ENCODE assay signal across 1 cellular context in genomic region chr7:35037526-35038339, GRCh38.
A peak's percentile ranks its signal among the peaks of the same experiment; 100 is the strongest.
TF ChIP-seq lines count a peak whose summit lies in the region.

No MANE protein-coding gene starts in this region.

TF ChIP-seq in GM12878, 131 proteins besides CTCF, POLR2A, EP300 and RAD21 (continued from another document and continues in another):
- TF ChIP-seq PKNOX1 (IDR thresholded peaks at IDR 0.05) = no peak
- TF ChIP-seq MYB (IDR thresholded peaks at IDR 0.05; ENCODE audit: borderline replicate concordance, low read depth, low read length) = no peak
- no peak for TF ChIP-seq CEBPB (IDR thresholded peaks at IDR 0.05; ENCODE audit: borderline replicate concordance in 1 of 2, low read depth in 2 of 2, low read length in 2 of 2)
- no peak for TF ChIP-seq NR2C2 (IDR thresholded peaks at IDR 0.05; ENCODE audit: borderline replicate concordance, control insufficient read depth, insufficient read length, low read depth)
- TF ChIP-seq NR2F1 (conservative IDR thresholded peaks at IDR 0.05) = peak; percentile 67
- peak; percentile 50; the same call in 1 of the 2 replicates for TF ChIP-seq ZNF207 (IDR thresholded peaks at IDR 0.05; ENCODE audit: borderline replicate concordance)
- peak; percentile 81 for TF ChIP-seq BACH1 (IDR thresholded peaks at IDR 0.05; ENCODE audit: borderline replicate concordance)
- no peak for TF ChIP-seq MAX (IDR thresholded peaks at IDR 0.05; ENCODE audit: low read depth, low read length)
- no peak for TF ChIP-seq TAF1 (IDR thresholded peaks at IDR 0.05; ENCODE audit: borderline replicate concordance, low read depth, low read length)
- TF ChIP-seq KLF5 (IDR thresholded peaks at IDR 0.05; ENCODE audit: partially characterized antibody) = peak; percentile 56
- TF ChIP-seq RELB (IDR thresholded peaks at IDR 0.05; ENCODE audit: low read depth) = no peak
- TF ChIP-seq ATF7 (IDR thresholded peaks at IDR 0.05; ENCODE audit: low read depth) = no peak
- no peak for TF ChIP-seq CREM (IDR thresholded peaks at IDR 0.05; ENCODE audit: low read depth)
- no peak for TF ChIP-seq USF2 (IDR thresholded peaks at IDR 0.05; ENCODE audit: borderline replicate concordance, low read depth, low read length)
- TF ChIP-seq CHD2 (IDR thresholded peaks at IDR 0.05; ENCODE audit: borderline replicate concordance, low read depth, low read length) = no peak
- no peak for TF ChIP-seq REST (IDR thresholded peaks at IDR 0.05; ENCODE audit: low read depth, low read length)
- TF ChIP-seq RFX5 (IDR thresholded peaks at IDR 0.05; ENCODE audit: low read depth, low read length) = no peak
- TF ChIP-seq ASH2L (IDR thresholded peaks at IDR 0.05; ENCODE audit: borderline replicate concordance, low read depth) = no peak
- TF ChIP-seq BHLHE40 (IDR thresholded peaks at IDR 0.05; ENCODE audit: borderline replicate concordance in 1 of 2, low read depth in 2 of 2, low read length in 1 of 2) = peak in 1 of 2 experiments; percentile 57; a peak in 2 of 4 replicates
- no peak for TF ChIP-seq RELA (IDR thresholded peaks at IDR 0.05; ENCODE audit: borderline replicate concordance, partially characterized antibody)
- peak; percentile 84 for TF ChIP-seq ZNF217 (IDR thresholded peaks at IDR 0.05)
- TF ChIP-seq HDGF (IDR thresholded peaks at IDR 0.05) = no peak
- peak; percentile 97 for TF ChIP-seq GATAD2B (conservative IDR thresholded peaks at IDR 0.05; ENCODE audit: low read depth)
- TF ChIP-seq RB1 (IDR thresholded peaks at IDR 0.05; ENCODE audit: borderline replicate concordance) = no peak; the same call in 1 of the 2 replicates
- TF ChIP-seq BRCA1 (IDR thresholded peaks at IDR 0.05; ENCODE audit: low read depth, low read length) = no peak
- TF ChIP-seq RAD51 (IDR thresholded peaks at IDR 0.05) = no peak
- no peak for TF ChIP-seq HSF1 (IDR thresholded peaks at IDR 0.05; ENCODE audit: low read depth, low read length)
- no peak for TF ChIP-seq YY1 (IDR thresholded peaks at IDR 0.05; ENCODE audit: low read depth, low read length)
- no peak for TF ChIP-seq BCL11A (IDR thresholded peaks at IDR 0.05; ENCODE audit: low read depth, low read length)
- TF ChIP-seq GABPA (IDR thresholded peaks at IDR 0.05; ENCODE audit: low read depth) = no peak
- TF ChIP-seq DPF2 (IDR thresholded peaks at IDR 0.05) = peak; percentile 91
- TF ChIP-seq NBN (IDR thresholded peaks at IDR 0.05) = peak; percentile 45; the same call in 1 of the 2 replicates
- TF ChIP-seq JUND (IDR thresholded peaks at IDR 0.05; ENCODE audit: low read depth, low read length) = no peak
- peak; percentile 25; the same call in 1 of the 2 replicates for TF ChIP-seq SMC3 (IDR thresholded peaks at IDR 0.05; ENCODE audit: borderline replicate concordance, low read length)
- TF ChIP-seq PAX8 (IDR thresholded peaks at IDR 0.05) = no peak
- no peak for TF ChIP-seq STAT1 (conservative IDR thresholded peaks at IDR 0.05)
- TF ChIP-seq KDM1A (IDR thresholded peaks at IDR 0.05; ENCODE audit: borderline replicate concordance) = no peak
- TF ChIP-seq TCF12 (IDR thresholded peaks at IDR 0.05; ENCODE audit: low read depth, low read length) = no peak
- TF ChIP-seq SUPT20H (IDR thresholded peaks at IDR 0.05; ENCODE audit: borderline replicate concordance, control insufficient read depth, low read depth, low read length) = no peak
- no peak for TF ChIP-seq CHD4 (IDR thresholded peaks at IDR 0.05)
- TF ChIP-seq IRF3 (IDR thresholded peaks at IDR 0.05) = no peak
- TF ChIP-seq EED (IDR thresholded peaks at IDR 0.05; ENCODE audit: low read depth) = peak; percentile 38; the same call in 1 of the 2 replicates
- TF ChIP-seq CREB1 (IDR thresholded peaks at IDR 0.05; ENCODE audit: low read depth) = no peak
- TF ChIP-seq ZNF687 (IDR thresholded peaks at IDR 0.05) = 0 out of 2 replicates have a peak, but pooled peaks have one; percentile 10
- no peak for TF ChIP-seq MTA2 (IDR thresholded peaks at IDR 0.05; ENCODE audit: low read depth)
- no peak for TF ChIP-seq BCL3 (IDR thresholded peaks at IDR 0.05; ENCODE audit: borderline replicate concordance, insufficient read depth, low read depth, low read length, poor library complexity, severe bottlenecking)
